ENCODE assay signal across 24 cellular contexts in the genomic region with DNA sequence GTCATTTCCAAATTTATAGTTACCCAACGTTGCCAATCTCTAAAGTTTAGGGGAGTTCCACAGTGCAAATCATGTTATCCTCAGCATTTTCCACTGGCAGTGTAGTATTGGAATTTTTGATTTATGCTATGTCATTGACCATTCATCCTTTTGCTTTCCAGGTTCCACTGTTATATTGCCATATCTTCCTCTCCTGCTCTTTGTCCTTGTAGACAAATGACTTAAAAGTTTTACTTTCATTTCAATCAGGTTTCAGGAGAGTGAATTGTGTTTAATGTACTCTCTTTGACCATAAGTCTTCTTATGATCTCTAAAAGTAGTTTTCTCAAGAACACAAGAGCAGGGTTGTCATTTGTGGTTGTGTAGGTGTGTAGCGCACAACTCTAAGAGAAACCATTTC.
DNase-seq lines count a peak whose midpoint lies in the region; ATAC-seq, FAIRE-seq and TF ChIP-seq lines count a peak whose summit lies in the region.
"Had no signal": no experiment of that assay in that cellular context is flagged by ENCODE, and none has a peak within 500 bp of the region (broad histone marks: within the 10 kb centered on the region; RNA-seq: fewer than 3 reads in every experiment).

No MANE protein-coding gene starts in this region.

- no peak overlapping the region for H3K4me3 ChIP-seq in SK-N-SH (ENCODE audit: low read depth in 2 of 2, low read length in 1 of 2)
- H3K4me3 ChIP-seq in OCI-LY7 (ENCODE audit: low read depth, low read length, poor library complexity, severe bottlenecking) = peak overlapping the region; percentile 22
- no peak overlapping the region for H3K4me3 ChIP-seq in esophagus squamous epithelium

- no peak overlapping the region for H3K9ac ChIP-seq in SK-N-SH

- H3K4me3 Mint-ChIP-seq in nephron progenitor cell = no peak overlapping the region

- TF ChIP-seq CTCF in SK-N-SH (IDR thresholded peaks at IDR 0.05) = no peak
- TF ChIP-seq CTCF in OCI-LY7 (conservative IDR thresholded peaks at IDR 0.05; ENCODE audit: low read length) = no peak
- no peak for TF ChIP-seq CTCF in nephron progenitor cell (IDR thresholded peaks at IDR 0.05)
- TF ChIP-seq CTCF in esophagus squamous epithelium (IDR thresholded peaks at IDR 0.05) = no peak

- ATAC-seq in SK-N-SH treated with all-trans-retinoic acid at 6 μM for 48 hours (peak; percentile 55), HG02840 (IDR thresholded peaks at IDR 0.05; ENCODE audit: low FRiP score, unreplicated experiment) (no peak)
- ATAC-seq: HCT116, Right ventricle myocardium inferior had no signal

- no peaks in the 10 kb centered on the region for H3K9me3 ChIP-seq in SK-N-SH
- H3K9me3 ChIP-seq in OCI-LY7 (ENCODE audit: low read length) = peaks cover 4% of the 10 kb centered on the region; the same call in 1 of the 2 replicates
- H3K9me3 ChIP-seq in esophagus squamous epithelium = peaks cover 0 to 10% (median 0%) of the 10 kb centered on the region in 3 donors

- H3K36me3 ChIP-seq in SK-N-SH (replicated peaks in 1 of 2; ENCODE audit: control insufficient read depth in 1 of 2, insufficient read depth in 2 of 2, low read length in 1 of 2) (no peaks in the 10 kb centered on the region), OCI-LY7 (ENCODE audit: insufficient read depth, low read length) (no peaks in the 10 kb centered on the region), esophagus squamous epithelium (no peaks in the 10 kb centered on the region)

- H3K27me3 ChIP-seq in SK-N-SH (ENCODE audit: insufficient read depth) (no peaks in the 10 kb centered on the region), esophagus squamous epithelium (no peaks in the 10 kb centered on the region)

- TF ChIP-seq RAD21 in SK-N-SH (IDR thresholded peaks at IDR 0.05; ENCODE audit: low read length) = no peak

- no peaks in the 10 kb centered on the region for H3K9me2 ChIP-seq in SK-N-SH
- no peaks in the 10 kb centered on the region for H3K9me2 ChIP-seq in OCI-LY7 (ENCODE audit: insufficient read depth, low read length)

- no peak for TF ChIP-seq EP300 in SK-N-SH (IDR thresholded peaks at IDR 0.05; ENCODE audit: borderline replicate concordance in 1 of 2, low read depth in 1 of 2, low read length in 1 of 2)

- FAIRE-seq in GM19239 (lab: Jason Lieb, UNC) = peak; percentile 65
- FAIRE-seq: RCC 7860 had no signal

- no peaks in the 10 kb centered on the region for H3K36me3 Mint-ChIP-seq in nephron progenitor cell (ENCODE audit: low read depth)

- H3K27ac ChIP-seq in SK-N-SH (ENCODE audit: low read depth in 2 of 2, low read length in 1 of 2) (peak overlapping the region in 1 of 2 experiments; percentile 68; a peak in 1 of 4 replicates), OCI-LY7 (ENCODE audit: low read depth, low read length, poor library complexity, severe bottlenecking) (no peak overlapping the region), esophagus squamous epithelium (no peak overlapping the region)
- H3K27ac ChIP-seq: 22Rv1, C4-2B had no signal

- H3K4me1 ChIP-seq in SK-N-SH (ENCODE audit: control insufficient read depth in 1 of 2, insufficient read depth in 2 of 2, low read depth in 1 of 2, low read length in 1 of 2) = peaks cover 0 to 2% of the 10 kb centered on the region in 2 experiments; a peak in 3 of 4 replicates
- H3K4me1 ChIP-seq in OCI-LY7 (ENCODE audit: insufficient read depth, low read length, poor library complexity, severe bottlenecking) = peaks cover 12% of the 10 kb centered on the region
- no peaks in the 10 kb centered on the region for H3K4me1 ChIP-seq in esophagus squamous epithelium

- peaks cover 2% of the 10 kb centered on the region for H3K27me3 Mint-ChIP-seq in nephron progenitor cell (ENCODE audit: low read depth, poor library complexity)

- WGBS in SK-N-SH (ENCODE audit: low lambda C conversion rate) = 55% methylated on average over 2 of the region's 2 CpGs
- WGBS in esophagus squamous epithelium, 2 donors = 45 to 79% methylated on average over 2 of the region's 2 CpGs

- H4K20me1 ChIP-seq in SK-N-SH (ENCODE audit: insufficient read depth) (no peaks in the 10 kb centered on the region), OCI-LY7 (ENCODE audit: insufficient read depth, low read length) (no peaks in the 10 kb centered on the region)

- H2AFZ ChIP-seq in SK-N-SH (ENCODE audit: low read depth) (no peak overlapping the region; the same call in 1 of the 2 replicates), OCI-LY7 (ENCODE audit: low read length) (peak overlapping the region; percentile 87)

- no peak for DNase-seq in SK-N-SH
- no peak for DNase-seq in GM19239 (ENCODE audit: insufficient read length, low spot score)
- no peak for DNase-seq in OCI-LY7 (ENCODE audit: low spot score)
- no peak for DNase-seq in nephron progenitor cell
- no peak for DNase-seq in esophagus squamous epithelium (lab: John Stamatoyannopoulos, UW)
- no peak for DNase-seq in T-helper 9 cell
- DNase-seq: AML-193, COR-L47, DMS 273 treated with DMSO at 0.1 percent for 48 hours, DND-41, GOT3, KG1, NCI-H1092, NCI-H1436 treated with DMSO at 0.1 percent for 48 hours, NCI-H2029, NCI-H2171, NCI-H526 had no signal

- H3F3A ChIP-seq in SK-N-SH (replicated peaks; ENCODE audit: insufficient read depth) = no peaks in the 10 kb centered on the region

- peaks cover 26% of the 10 kb centered on the region for H3K4me1 Mint-ChIP-seq in nephron progenitor cell

- H3K79me2 ChIP-seq in SK-N-SH (ENCODE audit: insufficient read depth) (no peaks in the 10 kb centered on the region), OCI-LY7 (ENCODE audit: insufficient read depth, low read depth, low read length) (no peaks in the 10 kb centered on the region)

- POLR2A ChIA-PET in SK-N-SH (lab: Yijun Ruan, JAX) = no interaction called here
- POLR2A ChIA-PET in OCI-LY7 (lab: Charles Lee) = no interaction called here

- peaks cover 22% of the 10 kb centered on the region for H3K9me3 Mint-ChIP-seq in nephron progenitor cell

- H3K27ac Mint-ChIP-seq in nephron progenitor cell = peak overlapping the region; percentile 67

- H3K4me2 ChIP-seq in SK-N-SH = no peak overlapping the region
- peak overlapping the region; percentile 52 for H3K4me2 ChIP-seq in OCI-LY7 (ENCODE audit: low read length)

- CTCF ChIA-PET in SK-N-SH (lab: Yijun Ruan, JAX) (no interaction called here), OCI-LY7 (lab: Charles Lee; ENCODE audit: unreplicated experiment) (no interaction called here)

- no peak for TF ChIP-seq POLR2A in esophagus squamous epithelium (IDR thresholded peaks at IDR 0.05)

- intact Hi-C loops in OCI-LY7 (cut with micrococcal nuclease; ENCODE audit: unreplicated experiment) (no loop called here), esophagus squamous epithelium (cut with DNase I) (no loop called here)

- no TSS peak for BruUV-seq in OCI-LY7 (replicated peaks; lab: Mats Ljungman, UMichigan)

TF ChIP-seq in SK-N-SH treated with all-trans-retinoic acid at 6 μM for 48 hours, 23 proteins besides CTCF, POLR2A, EP300 and RAD21 (continues in another document):
- TF ChIP-seq ESRRG (CRISPR knock-in tag; IDR thresholded peaks at IDR 0.05) (no peak), ZNF565 (CRISPR knock-in tag; conservative IDR thresholded peaks at IDR 0.05; ENCODE audit: low read depth) (no peak)
- TF ChIP-seq, protein P1, sequence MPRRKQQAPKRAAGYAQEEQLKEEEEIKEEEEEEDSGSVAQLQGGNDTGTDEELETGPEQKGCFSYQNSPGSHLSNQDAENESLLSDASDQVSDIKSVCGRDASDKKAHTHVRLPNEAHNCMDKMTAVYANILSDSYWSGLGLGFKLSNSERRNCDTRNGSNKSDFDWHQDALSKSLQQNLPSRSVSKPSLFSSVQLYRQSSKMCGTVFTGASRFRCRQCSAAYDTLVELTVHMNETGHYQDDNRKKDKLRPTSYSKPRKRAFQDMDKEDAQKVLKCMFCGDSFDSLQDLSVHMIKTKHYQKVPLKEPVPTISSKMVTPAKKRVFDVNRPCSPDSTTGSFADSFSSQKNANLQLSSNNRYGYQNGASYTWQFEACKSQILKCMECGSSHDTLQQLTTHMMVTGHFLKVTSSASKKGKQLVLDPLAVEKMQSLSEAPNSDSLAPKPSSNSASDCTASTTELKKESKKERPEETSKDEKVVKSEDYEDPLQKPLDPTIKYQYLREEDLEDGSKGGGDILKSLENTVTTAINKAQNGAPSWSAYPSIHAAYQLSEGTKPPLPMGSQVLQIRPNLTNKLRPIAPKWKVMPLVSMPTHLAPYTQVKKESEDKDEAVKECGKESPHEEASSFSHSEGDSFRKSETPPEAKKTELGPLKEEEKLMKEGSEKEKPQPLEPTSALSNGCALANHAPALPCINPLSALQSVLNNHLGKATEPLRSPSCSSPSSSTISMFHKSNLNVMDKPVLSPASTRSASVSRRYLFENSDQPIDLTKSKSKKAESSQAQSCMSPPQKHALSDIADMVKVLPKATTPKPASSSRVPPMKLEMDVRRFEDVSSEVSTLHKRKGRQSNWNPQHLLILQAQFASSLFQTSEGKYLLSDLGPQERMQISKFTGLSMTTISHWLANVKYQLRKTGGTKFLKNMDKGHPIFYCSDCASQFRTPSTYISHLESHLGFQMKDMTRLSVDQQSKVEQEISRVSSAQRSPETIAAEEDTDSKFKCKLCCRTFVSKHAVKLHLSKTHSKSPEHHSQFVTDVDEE (CRISPR knock-in tag; IDR thresholded peaks at IDR 0.05) = no peak

TF ChIP-seq in SK-N-SH, 30 proteins besides CTCF, POLR2A, EP300 and RAD21 (continues in another document):
- TF ChIP-seq REST (IDR thresholded peaks at IDR 0.05; ENCODE audit: low read depth, low read length) = no peak
